9 cellular contexts compared by ENCODE assay signal in genomic region chr2:174985624-174986023, GRCh38. TPM values are rescaled to one million over a fixed set of nuclear protein-coding genes. Genes with fewer than 3 reads are reported as not detected.
DNase-seq lines count a peak whose midpoint lies in the region; FAIRE-seq and TF ChIP-seq lines count a peak whose summit lies in the region.
"Had no signal": no experiment of that assay in that cellular context is flagged by ENCODE, and none has a peak within 500 bp of the region (broad histone marks: within the 10 kb centered on the region; RNA-seq: fewer than 3 reads in every experiment).

No MANE protein-coding gene starts in this region.

- no peak overlapping the region for H2BK15ac ChIP-seq in H9 (ENCODE audit: low read depth, low read length)

- no peak overlapping the region for H3K23ac ChIP-seq in H9 (ENCODE audit: insufficient read length, low read depth, low read length)

- peaks cover 3% of the 10 kb centered on the region; the same call in 1 of the 2 replicates for H3K79me2 ChIP-seq in H9 (ENCODE audit: insufficient read depth, low read length)

- H3K27ac ChIP-seq in 22Rv1 (no peak overlapping the region), H9 (ENCODE audit: insufficient read length, low read depth, low read length) (no peak overlapping the region), kidney (ENCODE audit: low read depth in 2 of 2, low read length in 2 of 2) (no peak overlapping the region)
- H3K27ac ChIP-seq: epithelial cell of prostate had no signal

- no CpG with 5 or more reads among the region's 2 CpGs for WGBS in H9 (ENCODE audit: extremely low coverage, insufficient read length, low lambda C conversion rate)
- WGBS in lower leg skin, 2 donors = 57 to 64% methylated on average over 2 of the region's 2 CpGs

- peaks cover 3% of the 10 kb centered on the region for H3K23me2 ChIP-seq in H9 (ENCODE audit: insufficient read length, low read depth, low read length, poor library complexity, severe bottlenecking)

- H3T11ph ChIP-seq in H9 (ENCODE audit: low read length) = no peak overlapping the region

- H3K9me3 ChIP-seq in H9 (ENCODE audit: control insufficient read depth, low read depth, low read length) (no peaks in the 10 kb centered on the region), kidney (ENCODE audit: control insufficient read depth in 1 of 2, low read length in 2 of 2) (no peaks in the 10 kb centered on the region)

- H3K4me1 ChIP-seq in H9 (ENCODE audit: insufficient read depth, low read length) (no peaks in the 10 kb centered on the region), kidney (ENCODE audit: control insufficient read depth in 1 of 2, insufficient read depth in 1 of 2, low read depth in 1 of 2, low read length in 2 of 2) (no peaks in the 10 kb centered on the region)

- H2AK5ac ChIP-seq in H9 (ENCODE audit: insufficient read length, low read length) = no peak overlapping the region

- H3K4me1 Mint-ChIP-seq in H9 = peaks cover 27% of the 10 kb centered on the region in 2 experiments

- no peak overlapping the region for H3K56ac ChIP-seq in H9 (ENCODE audit: insufficient read length, low read depth, low read length)

- TF ChIP-seq POLR2A in lower leg skin (IDR thresholded peaks at IDR 0.05) = no peak

- H2BK20ac ChIP-seq in H9 (ENCODE audit: low read depth, low read length, poor library complexity, severe bottlenecking) = no peak overlapping the region

- H2BK120ac ChIP-seq in H9 (ENCODE audit: low read depth, low read length, poor library complexity, severe bottlenecking) = no peak overlapping the region

- no peaks in the 10 kb centered on the region for H4K20me1 ChIP-seq in H9 (ENCODE audit: control insufficient read depth, insufficient read depth, insufficient read length)

- no peak overlapping the region for H3K18ac ChIP-seq in H9 (ENCODE audit: insufficient read length, low read depth, low read length)

- peak; percentile 85 for FAIRE-seq in kidney (lab: Jason Lieb, UNC)

- H3K27ac Mint-ChIP-seq in H9 = no peak overlapping the region

- H4K8ac ChIP-seq in H9 (replicated peaks; ENCODE audit: insufficient read length, low read depth, low read length) = no peak overlapping the region

- TF ChIP-seq CTCF in 22Rv1 (IDR thresholded peaks at IDR 0.05) = peak; percentile 44
- TF ChIP-seq CTCF in H9 (conservative IDR thresholded peaks at IDR 0.05) = peak; percentile 81
- TF ChIP-seq CTCF in kidney (IDR thresholded peaks at IDR 0.05; ENCODE audit: borderline replicate concordance, extremely low read depth, insufficient read depth) = peak; percentile 46
- TF ChIP-seq CTCF in lower leg skin (IDR thresholded peaks at IDR 0.05) = no peak

- H3K4me3 ChIP-seq in kidney (ENCODE audit: low read length in 2 of 2) (no peak overlapping the region), lower leg skin (ENCODE audit: low read depth, poor library complexity, severe bottlenecking) (no peak overlapping the region)

- no peak overlapping the region for H3K14ac ChIP-seq in H9 (ENCODE audit: insufficient read depth, low read length)

- H3K9ac ChIP-seq in H9 (ENCODE audit: extremely low read depth, insufficient read length, low read length) = no peak overlapping the region
- no peak overlapping the region for H3K9ac ChIP-seq in kidney (ENCODE audit: low read length in 2 of 2)

- H3K9me3 Mint-ChIP-seq in H9 = no peaks in the 10 kb centered on the region

- no peak overlapping the region for H4K91ac ChIP-seq in H9 (ENCODE audit: insufficient read length, low read depth, low read length)

- peaks cover 0 to 10% (median 1%) of the 10 kb centered on the region in 3 experiments; a peak in 4 of 7 replicates for H3K36me3 Mint-ChIP-seq in H9 (ENCODE audit: insufficient read depth in 1 of 3, low read depth in 3 of 3)

- no peaks in the 10 kb centered on the region for H3K36me3 ChIP-seq in kidney (ENCODE audit: control insufficient read depth in 1 of 2, insufficient read depth in 2 of 2, low read length in 2 of 2)

- no peak overlapping the region for H2BK12ac ChIP-seq in H9 (ENCODE audit: insufficient read length, low read depth, low read length)

- H3K27me3 Mint-ChIP-seq in H9 (ENCODE audit: low read depth) = no peaks in the 10 kb centered on the region

- DNase-seq in H9 (no peak), amniotic epithelial cell (ENCODE audit: low read depth) (peak; percentile 33), kidney (no peak), NCI-H1930 (lab: John Stamatoyannopoulos, UW) (no peak), lower leg skin (ENCODE audit: low spot score in 2 of 2) (no peak), NCI-H187 (lab: John Stamatoyannopoulos, UW) (no peak)
- no peak for DNase-seq in stimulated activated CD4-positive, alpha-beta T cell treated with anti-CD3 and anti-CD28 coated beads, Interleukin-1b, Interleukin-23, amount 100 ng/mL, for 48 hours

- no peak overlapping the region for H3K4me3 Mint-ChIP-seq in H9

- H2AFZ ChIP-seq in H9 (ENCODE audit: low read length) = no peak overlapping the region

- no peak overlapping the region for H4K5ac ChIP-seq in H9 (ENCODE audit: insufficient read length, low read depth, low read length)

- no peak overlapping the region for H2BK5ac ChIP-seq in H9 (ENCODE audit: insufficient read length, low read length)

- H3K4me2 ChIP-seq in H9 (ENCODE audit: insufficient read depth, insufficient read length, low read length) = no peak overlapping the region

- intact Hi-C loops in kidney (cut with DNase I) (loop anchor here (10.0 kb wide), 1 partner anchor 211 kb away; no protein-coding TSS in a partner anchor), lower leg skin (cut with DNase I; ENCODE audit: low total_unique reads) (no loop called here)

- H3K27me3 ChIP-seq in H9 (ENCODE audit: insufficient read depth, low read length) = no peaks in the 10 kb centered on the region

- no peaks in the 10 kb centered on the region for H3K79me1 ChIP-seq in H9 (ENCODE audit: insufficient read depth, low read depth, low read length, poor library complexity, severe bottlenecking)

- no peak overlapping the region for H3K4ac ChIP-seq in H9 (ENCODE audit: low read depth, low read length)

RNA-seq across cellular contexts. Expression of gene CHN1, which starts 19.6 kb away (rescaled TPM):
- total RNA-seq in H9 (2021) = 33.9 and 37.0 TPM in 2 replicates
- total RNA-seq in kidney = 14.1 TPM
- polyA plus RNA-seq in kidney (ENCODE audit: insufficient read depth, low read depth, low replicate concordance) = 6.5 TPM
- 1 to 10 TPM; 2.7 to 6.1 (median 3.4) TPM for total RNA-seq in lower leg skin

Comparison
In these comparisons a context has a peak if more than half of its experiments do, and no peak if none do; other contexts are left out.
1. CTCF ChIP-seq: peak in 22Rv1 (single experiment), H9 (single experiment) and kidney (single experiment); none in lower leg skin (0 of 3).